Comparison of ENCODE assay signal across 27 cellular contexts in the genomic region with DNA sequence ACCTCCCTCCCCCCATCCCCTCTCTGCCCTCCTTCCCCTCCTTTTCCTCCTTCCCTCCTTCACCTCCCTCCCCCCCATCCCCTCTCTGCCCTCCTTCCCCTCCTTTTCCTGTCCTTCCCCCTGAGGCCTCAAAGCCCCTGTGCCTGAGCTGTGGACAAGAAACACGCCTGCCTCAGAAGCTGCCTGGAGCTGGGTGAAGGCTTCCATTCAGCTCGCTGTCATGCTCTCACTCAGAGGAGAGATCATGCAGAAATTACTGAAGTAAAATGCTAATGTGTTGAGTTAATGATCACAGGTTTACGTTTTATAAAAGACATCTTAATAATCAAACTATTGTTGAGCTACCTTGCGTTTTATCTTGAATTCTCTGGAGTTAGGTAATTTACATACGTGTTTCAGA.
A peak's percentile ranks its signal among the peaks of the same experiment; 100 is the strongest.
DNase-seq lines count a peak whose midpoint lies in the region; ATAC-seq and TF ChIP-seq lines count a peak whose summit lies in the region.
"Had no signal": no experiment of that assay in that cellular context is flagged by ENCODE, and none has a peak within 500 bp of the region (broad histone marks: within the 10 kb centered on the region; RNA-seq: fewer than 3 reads in every experiment).

No MANE protein-coding gene starts in this region.

- no peaks in the 10 kb centered on the region for H3K27me3 Mint-ChIP-seq in activated naive CD8-positive, alpha-beta T cell treated with anti-CD3 and anti-CD28 coated beads, Interleukin-2, amount 10 ng/mL, durations not matched to agents 7 days and 5 days
- H3K27me3 Mint-ChIP-seq in activated naive CD8-positive, alpha-beta T cell treated with anti-CD3 and anti-CD28 coated beads, Interleukin-2, amount 50 U/mL, for 24 hours, result no peaks in the 10 kb centered on the region
- H3K27me3 Mint-ChIP-seq in stimulated activated naive B cell treated with anti-CD40 and anti-IgM and Interleukin-4, amounts not matched to agents 10 μg/mL and 1 μg/mL and 100 μg/mL, for 72 hours, result no peaks in the 10 kb centered on the region
- H3K27me3 Mint-ChIP-seq: activated naive CD8-positive, alpha-beta T cell; naive thymus-derived CD4-positive, alpha-beta T cell; stimulated activated naive CD8-positive, alpha-beta T cell treated with anti-CD3 and anti-CD28 coated beads, Interleukin-15, Interleukin-2, amounts not matched to agents 100 ng/mL and 50 ng/mL, for 24 hours had no signal

- H3K4me1 Mint-ChIP-seq in activated naive CD8-positive, alpha-beta T cell treated with anti-CD3 and anti-CD28 coated beads, Interleukin-2, amount 10 ng/mL, durations not matched to agents 7 days and 5 days, result no peaks in the 10 kb centered on the region
- H3K4me1 Mint-ChIP-seq in activated naive CD8-positive, alpha-beta T cell treated with anti-CD3 and anti-CD28 coated beads, Interleukin-2, amount 50 U/mL, for 24 hours, result peaks cover 8% of the 10 kb centered on the region
- H3K4me1 Mint-ChIP-seq in stimulated activated naive B cell treated with anti-CD40 and anti-IgM and Interleukin-4, amounts not matched to agents 10 μg/mL and 1 μg/mL and 100 μg/mL, for 72 hours, result peaks cover 19 to 21% of the 10 kb centered on the region in 2 donors

- peak overlapping the region; percentile 38 for H3K27ac Mint-ChIP-seq in activated naive CD8-positive, alpha-beta T cell treated with anti-CD3 and anti-CD28 coated beads, Interleukin-2, amount 10 ng/mL, durations not matched to agents 7 days and 5 days
- no peak overlapping the region for H3K27ac Mint-ChIP-seq in activated naive CD8-positive, alpha-beta T cell treated with anti-CD3 and anti-CD28 coated beads, Interleukin-2, amount 50 U/mL, for 24 hours
- peak overlapping the region; percentile 59 for H3K27ac Mint-ChIP-seq in stimulated activated naive B cell treated with anti-CD40 and anti-IgM and Interleukin-4, amounts not matched to agents 10 μg/mL and 1 μg/mL and 100 μg/mL, for 72 hours
- H3K27ac Mint-ChIP-seq: activated naive CD8-positive, alpha-beta T cell; stimulated activated naive CD8-positive, alpha-beta T cell treated with anti-CD3 and anti-CD28 coated beads, Interleukin-15, Interleukin-2, amounts not matched to agents 100 ng/mL and 50 ng/mL, for 24 hours had no signal

- H3K4me1 ChIP-seq in mesodermal cell (ENCODE audit: control insufficient read depth, insufficient read depth, low read length, poor library complexity, severe bottlenecking) (peaks cover 9% of the 10 kb centered on the region), tibial nerve (no peaks in the 10 kb centered on the region)
- H3K4me1 ChIP-seq: vagina had no signal

- H3K36me3 Mint-ChIP-seq in activated naive CD8-positive, alpha-beta T cell treated with anti-CD3 and anti-CD28 coated beads, Interleukin-2, amount 10 ng/mL, durations not matched to agents 7 days and 5 days, result peaks cover 5% of the 10 kb centered on the region
- peaks cover 5% of the 10 kb centered on the region for H3K36me3 Mint-ChIP-seq in activated naive CD8-positive, alpha-beta T cell treated with anti-CD3 and anti-CD28 coated beads, Interleukin-2, amount 50 U/mL, for 24 hours (ENCODE audit: low read depth)
- peaks cover 25 to 42% of the 10 kb centered on the region in 2 donors for H3K36me3 Mint-ChIP-seq in stimulated activated naive B cell treated with anti-CD40 and anti-IgM and Interleukin-4, amounts not matched to agents 10 μg/mL and 1 μg/mL and 100 μg/mL, for 72 hours

- peak overlapping the region; percentile 36 for H3K27ac ChIP-seq in mesodermal cell (ENCODE audit: low read depth, low read length, severe bottlenecking)
- H3K27ac ChIP-seq in tibial nerve, result no peak overlapping the region
- H3K27ac ChIP-seq: coronary artery, HL-60, testis, vagina, VCaP had no signal

- no peak for TF ChIP-seq POLR2A in tibial nerve (IDR thresholded peaks at IDR 0.05)

- no peaks in the 10 kb centered on the region for H3K9me3 Mint-ChIP-seq in activated naive CD8-positive, alpha-beta T cell treated with anti-CD3 and anti-CD28 coated beads, Interleukin-2, amount 10 ng/mL, durations not matched to agents 7 days and 5 days
- peaks cover 3% of the 10 kb centered on the region for H3K9me3 Mint-ChIP-seq in activated naive CD8-positive, alpha-beta T cell treated with anti-CD3 and anti-CD28 coated beads, Interleukin-2, amount 50 U/mL, for 24 hours
- H3K9me3 Mint-ChIP-seq in stimulated activated naive B cell treated with anti-CD40 and anti-IgM and Interleukin-4, amounts not matched to agents 10 μg/mL and 1 μg/mL and 100 μg/mL, for 72 hours, result peaks cover 0 to under 1% of the 10 kb centered on the region in 2 donors
- H3K9me3 Mint-ChIP-seq: stimulated activated naive CD8-positive, alpha-beta T cell treated with anti-CD3 and anti-CD28 coated beads, Interleukin-15, Interleukin-2, amounts not matched to agents 100 ng/mL and 50 ng/mL, for 24 hours had no signal

- POLR2A ChIA-PET in activated naive CD8-positive, alpha-beta T cell treated with anti-CD3 and anti-CD28 coated beads, Interleukin-2, amount 10 ng/mL, durations not matched to agents 7 days and 5 days (lab: Charles Lee), result no interaction called here

- ATAC-seq in activated naive CD8-positive, alpha-beta T cell treated with anti-CD3 and anti-CD28 coated beads, Interleukin-2, amount 10 ng/mL, durations not matched to agents 7 days and 5 days (ENCODE audit: low read depth), result no peak
- ATAC-seq in activated naive CD8-positive, alpha-beta T cell treated with anti-CD3 and anti-CD28 coated beads, Interleukin-2, amount 50 U/mL, for 24 hours, result no peak
- no peak for ATAC-seq in stimulated activated naive B cell treated with anti-CD40 and anti-IgM and Interleukin-4, amounts not matched to agents 10 μg/mL and 1 μg/mL and 100 μg/mL, for 72 hours (replicated peaks)
- ATAC-seq: naive thymus-derived CD4-positive, alpha-beta T cell had no signal

- H3K9me3 ChIP-seq in mesodermal cell (ENCODE audit: control insufficient read depth, low read length), result no peaks in the 10 kb centered on the region
- H3K9me3 ChIP-seq in tibial nerve, result no peaks in the 10 kb centered on the region
- H3K9me3 ChIP-seq: testis, vagina had no signal

- no peak for DNase-seq in activated naive CD8-positive, alpha-beta T cell treated with anti-CD3 and anti-CD28 coated beads, Interleukin-2, amount 10 ng/mL, durations not matched to agents 7 days and 5 days
- DNase-seq in activated naive CD8-positive, alpha-beta T cell treated with anti-CD3 and anti-CD28 coated beads, Interleukin-2, amount 50 U/mL, for 24 hours, result no peak
- DNase-seq in SK-N-DZ (ENCODE audit: low spot score), result peak; percentile 10
- no peak for DNase-seq in stimulated activated naive B cell treated with anti-CD40 and anti-IgM and Interleukin-4, amounts not matched to agents 10 μg/mL and 1 μg/mL and 100 μg/mL, for 72 hours
- DNase-seq in C1 segment of cervical spinal cord (lab: John Stamatoyannopoulos, UW), result no peak
- DNase-seq in tibial nerve (ENCODE audit: low spot score in 2 of 2), result no peak
- DNase-seq in medulla oblongata (ENCODE audit: extremely low spot score), result no peak
- DNase-seq: activated CD4-positive, alpha-beta T cell treated with anti-CD3 and anti-CD28 coated beads for 48 hours; activated effector memory CD4-positive, alpha-beta T cell treated with anti-CD3 and anti-CD28 coated beads, Interleukin-2, amount 50 U/mL, for 16 hours; aorta; effector CD8-positive, alpha-beta T cell; KG1; naive thymus-derived CD4-positive, alpha-beta T cell; NCI-H1436; NCI-H2107; NCI-H446; NCI-H82; stimulated activated CD4-positive, alpha-beta T cell treated with anti-CD3 and anti-CD28 coated beads, Interleukin-1b, Interleukin-23, amount 100 ng/mL, for 48 hours; SW 1271; testis had no signal

- H3K36me3 ChIP-seq in mesodermal cell (ENCODE audit: control insufficient read depth, insufficient read depth, low read length) (peaks cover 34% of the 10 kb centered on the region), tibial nerve (peaks cover 0 to 35% (median 0%) of the 10 kb centered on the region in 3 donors)
- H3K36me3 ChIP-seq: vagina had no signal

- H3K4me3 ChIP-seq in mesodermal cell (ENCODE audit: extremely low read depth, insufficient read depth, low read length, poor library complexity, severe bottlenecking) (no peak overlapping the region), tibial nerve (no peak overlapping the region)
- H3K4me3 ChIP-seq: coronary artery, testis, vagina had no signal

- TF ChIP-seq CTCF in tibial nerve (IDR thresholded peaks at IDR 0.05), result no peak

- H3K27me3 ChIP-seq in tibial nerve, result no peaks in the 10 kb centered on the region
- H3K27me3 ChIP-seq: testis, vagina had no signal

- no peak for TF ChIP-seq EP300 in tibial nerve (IDR thresholded peaks at IDR 0.05)

- no CpG with 5 or more reads among the region's 5 CpGs for WGBS in mesodermal cell (ENCODE audit: insufficient coverage in 2 of 2), 2 experiments
- WGBS in tibial nerve, 2 donors, result 67 to 74% methylated on average over 5 of the region's 5 CpGs

- H3K4me3 Mint-ChIP-seq in activated naive CD8-positive, alpha-beta T cell treated with anti-CD3 and anti-CD28 coated beads, Interleukin-2, amount 10 ng/mL, durations not matched to agents 7 days and 5 days, result no peak overlapping the region
- H3K4me3 Mint-ChIP-seq in activated naive CD8-positive, alpha-beta T cell treated with anti-CD3 and anti-CD28 coated beads, Interleukin-2, amount 50 U/mL, for 24 hours, result no peak overlapping the region
- no peak overlapping the region for H3K4me3 Mint-ChIP-seq in stimulated activated naive B cell treated with anti-CD40 and anti-IgM and Interleukin-4, amounts not matched to agents 10 μg/mL and 1 μg/mL and 100 μg/mL, for 72 hours
- H3K4me3 Mint-ChIP-seq: activated naive CD8-positive, alpha-beta T cell; naive thymus-derived CD4-positive, alpha-beta T cell; stimulated activated naive CD8-positive, alpha-beta T cell treated with anti-CD3 and anti-CD28 coated beads, Interleukin-15, Interleukin-2, amounts not matched to agents 100 ng/mL and 50 ng/mL, for 24 hours had no signal
